Comparison of ENCODE assay signal across 9 cellular contexts in genomic region chr5:126851441-126852103, GRCh38.
DNase-seq lines count a peak whose midpoint lies in the region; ATAC-seq and TF ChIP-seq lines count a peak whose summit lies in the region.
"Had no signal": no experiment of that assay in that cellular context is flagged by ENCODE, and none has a peak within 500 bp of the region (broad histone marks: within the 10 kb centered on the region; RNA-seq: fewer than 3 reads in every experiment).

No MANE protein-coding gene starts in this region.

- H3K27ac ChIP-seq in muscle layer of duodenum (ENCODE audit: low read length), result peak overlapping the region; percentile 28
- peak overlapping the region; percentile 18 to 60 (median 32) for H3K27ac ChIP-seq in transverse colon
- no peak overlapping the region for H3K27ac ChIP-seq in PC-9

- no peaks in the 10 kb centered on the region for H3F3A ChIP-seq in PC-9 (ENCODE audit: insufficient read depth, low read depth)

- H2AFZ ChIP-seq in PC-9, result no peak overlapping the region

- no peaks in the 10 kb centered on the region for H4K20me1 ChIP-seq in PC-9 (ENCODE audit: insufficient read depth)

- no peak for TF ChIP-seq POLR2A in transverse colon (IDR thresholded peaks at IDR 0.05)

- H3K27me3 ChIP-seq in muscle layer of duodenum (ENCODE audit: low read depth, low read length), result no peaks in the 10 kb centered on the region
- H3K27me3 ChIP-seq in transverse colon, result no peaks in the 10 kb centered on the region
- no peaks in the 10 kb centered on the region for H3K27me3 ChIP-seq in PC-9 (ENCODE audit: insufficient read depth, low read depth)

- intact Hi-C loops in transverse colon (cut with DNase I; ENCODE audit: low total_unique reads) (loop anchor here (10.0 kb wide), 1 partner anchor 173 kb away; no protein-coding TSS in a partner anchor), PC-9 (cut with micrococcal nuclease; ENCODE audit: unreplicated experiment) (no loop called here)

- TF ChIP-seq CTCF in transverse colon (IDR thresholded peaks at IDR 0.05), result no peak
- no peak for TF ChIP-seq CTCF in PC-9 (conservative IDR thresholded peaks at IDR 0.05)

- H3K4me3 ChIP-seq in muscle layer of duodenum (ENCODE audit: low read depth in 1 of 2, low read length in 2 of 2), result no peak overlapping the region
- H3K4me3 ChIP-seq in transverse colon, result no peak overlapping the region
- H3K4me3 ChIP-seq in PC-9, result no peak overlapping the region

- H3K27ac Mint-ChIP-seq in activated naive CD8-positive, alpha-beta T cell, result peak overlapping the region; percentile 84
- no peak overlapping the region for H3K27ac Mint-ChIP-seq in activated naive CD8-positive, alpha-beta T cell treated with anti-CD3 and anti-CD28 coated beads, Interleukin-2, amount 50 U/mL, for 24 hours
- H3K27ac Mint-ChIP-seq in central memory CD8-positive, alpha-beta T cell (ENCODE audit: low read depth), result peak overlapping the region; percentile 84
- H3K27ac Mint-ChIP-seq: HFFc6 had no signal

- no peak for DNase-seq in activated naive CD8-positive, alpha-beta T cell treated with anti-CD3 and anti-CD28 coated beads, Interleukin-2, amount 50 U/mL, for 24 hours
- no peak for DNase-seq in central memory CD8-positive, alpha-beta T cell (ENCODE audit: low spot score in 2 of 2)
- DNase-seq in transverse colon (no peak), NCI-H524 treated with DMSO at 0.1 percent for 48 hours (lab: John Stamatoyannopoulos, UW) (no peak), PC-9 (no peak)
- DNase-seq: HFFc6 had no signal

- H3K4me2 ChIP-seq in PC-9, result no peak overlapping the region

- in situ Hi-C loops in transverse colon (cut with MboI; ENCODE audit: low pct_ligation_motif_present in 1 of 4, low pct_unique_long_range_greater_than_20kb in 1 of 4, low sequenced_read_pairs in 3 of 4), result loop anchor here in 1 of 4 donors (25.0 kb wide), 1 partner anchor 186 kb away; the partner anchor contains the start of gene MARCHF3

- H3K4me1 ChIP-seq in muscle layer of duodenum (ENCODE audit: control insufficient read depth in 1 of 2, insufficient read depth in 2 of 2, low read length in 2 of 2) (peaks cover 0 to 4% of the 10 kb centered on the region in 2 donors), transverse colon (peaks cover 3 to 31% (median 13%) of the 10 kb centered on the region in 4 donors), PC-9 (replicated peaks; ENCODE audit: insufficient read depth) (no peaks in the 10 kb centered on the region)

- WGBS in transverse colon (ENCODE audit: low coverage in 1 of 2), 2 donors, result 67 to 78% methylated on average over 7 to 15 of the region's 15 CpGs

- H3K36me3 ChIP-seq in muscle layer of duodenum (ENCODE audit: control insufficient read depth in 1 of 2, insufficient read depth in 2 of 2, low read length in 2 of 2), result no peaks in the 10 kb centered on the region
- H3K36me3 ChIP-seq in transverse colon, result no peaks in the 10 kb centered on the region
- no peaks in the 10 kb centered on the region for H3K36me3 ChIP-seq in PC-9 (ENCODE audit: low read depth)

- no peaks in the 10 kb centered on the region for H3K27me3 Mint-ChIP-seq in activated naive CD8-positive, alpha-beta T cell
- H3K27me3 Mint-ChIP-seq in activated naive CD8-positive, alpha-beta T cell treated with anti-CD3 and anti-CD28 coated beads, Interleukin-2, amount 50 U/mL, for 24 hours, result no peaks in the 10 kb centered on the region
- H3K27me3 Mint-ChIP-seq in central memory CD8-positive, alpha-beta T cell, result no peaks in the 10 kb centered on the region

- peaks cover 66% of the 10 kb centered on the region for H3K4me1 Mint-ChIP-seq in activated naive CD8-positive, alpha-beta T cell (ENCODE audit: low read depth)
- H3K4me1 Mint-ChIP-seq in activated naive CD8-positive, alpha-beta T cell treated with anti-CD3 and anti-CD28 coated beads, Interleukin-2, amount 50 U/mL, for 24 hours, result peaks cover 47% of the 10 kb centered on the region
- peaks cover 30% of the 10 kb centered on the region for H3K4me1 Mint-ChIP-seq in central memory CD8-positive, alpha-beta T cell

- no peaks in the 10 kb centered on the region for H3K9me3 Mint-ChIP-seq in activated naive CD8-positive, alpha-beta T cell (ENCODE audit: low read depth)
- no peaks in the 10 kb centered on the region for H3K9me3 Mint-ChIP-seq in activated naive CD8-positive, alpha-beta T cell treated with anti-CD3 and anti-CD28 coated beads, Interleukin-2, amount 50 U/mL, for 24 hours
- H3K9me3 Mint-ChIP-seq in central memory CD8-positive, alpha-beta T cell, result peaks cover 5% of the 10 kb centered on the region
- H3K9me3 Mint-ChIP-seq: HFFc6 had no signal

- ATAC-seq in activated naive CD8-positive, alpha-beta T cell treated with anti-CD3 and anti-CD28 coated beads, Interleukin-2, amount 50 U/mL, for 24 hours, result no peak
- no peak for ATAC-seq in central memory CD8-positive, alpha-beta T cell (replicated peaks; ENCODE audit: extremely low read depth, poor library complexity, severe bottlenecking)
- ATAC-seq in HG02642 (IDR thresholded peaks at IDR 0.05; ENCODE audit: poor library complexity, unreplicated experiment), result no peak

- POLR2A ChIA-PET in PC-9 (lab: Charles Lee; ENCODE audit: unreplicated experiment), result no interaction called here

- no peaks in the 10 kb centered on the region for H3K79me2 ChIP-seq in PC-9 (ENCODE audit: low read depth)

- CTCF ChIA-PET in PC-9 (lab: Charles Lee), result interaction anchor here (0.5 kb wide), 1 partner anchor 309 kb away, joined by 5 read pairs; no protein-coding TSS in a partner anchor

- peaks cover 4% of the 10 kb centered on the region for H3K36me3 Mint-ChIP-seq in activated naive CD8-positive, alpha-beta T cell
- peaks cover 12% of the 10 kb centered on the region for H3K36me3 Mint-ChIP-seq in activated naive CD8-positive, alpha-beta T cell treated with anti-CD3 and anti-CD28 coated beads, Interleukin-2, amount 50 U/mL, for 24 hours (ENCODE audit: low read depth)
- peaks cover 1% of the 10 kb centered on the region for H3K36me3 Mint-ChIP-seq in central memory CD8-positive, alpha-beta T cell (ENCODE audit: insufficient read depth)

- H3K9me3 ChIP-seq in muscle layer of duodenum (ENCODE audit: control insufficient read depth in 1 of 2, low read length in 2 of 2), result no peaks in the 10 kb centered on the region
- H3K9me3 ChIP-seq in transverse colon, result no peaks in the 10 kb centered on the region
- no peaks in the 10 kb centered on the region for H3K9me3 ChIP-seq in PC-9 (ENCODE audit: insufficient read depth, low read depth)

- peak overlapping the region; percentile 83 for H3K4me3 Mint-ChIP-seq in activated naive CD8-positive, alpha-beta T cell
- no peak overlapping the region for H3K4me3 Mint-ChIP-seq in activated naive CD8-positive, alpha-beta T cell treated with anti-CD3 and anti-CD28 coated beads, Interleukin-2, amount 50 U/mL, for 24 hours
- peak overlapping the region; percentile 82 for H3K4me3 Mint-ChIP-seq in central memory CD8-positive, alpha-beta T cell
- H3K4me3 Mint-ChIP-seq: HFFc6 had no signal

- H3K9me2 ChIP-seq in PC-9 (ENCODE audit: insufficient read depth), result no peaks in the 10 kb centered on the region

- no TSS peak for BruUV-seq in PC-9 (replicated peaks; lab: Mats Ljungman, UMichigan)

- TF ChIP-seq EP300 in transverse colon (IDR thresholded peaks at IDR 0.05; ENCODE audit: low read depth), result no peak
